17 cellular contexts compared by ENCODE assay signal in the genomic region with DNA sequence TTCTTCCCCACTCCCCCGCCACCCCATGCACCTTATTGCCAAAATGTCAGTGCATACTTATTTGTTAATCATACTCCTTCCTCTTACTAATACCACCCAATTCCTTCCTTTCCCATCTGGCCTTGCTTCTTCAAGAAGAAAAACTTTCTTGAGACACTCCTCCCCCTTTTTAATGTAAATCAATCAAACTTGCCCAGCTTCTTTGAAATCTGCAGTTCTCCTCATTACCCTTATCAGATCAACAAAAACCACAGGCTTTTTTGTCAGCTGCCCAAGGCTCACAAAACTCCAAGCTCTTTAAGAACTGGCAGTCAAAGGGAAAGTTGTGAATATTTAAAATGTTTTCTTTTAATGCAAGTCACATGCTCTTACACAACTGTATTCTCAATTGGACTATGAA. TPM values are rescaled to one million over a fixed set of nuclear protein-coding genes. Genes with fewer than 3 reads are reported as not detected.
DNase-seq lines count a peak whose midpoint lies in the region; ATAC-seq and TF ChIP-seq lines count a peak whose summit lies in the region.
"Had no signal": no experiment of that assay in that cellular context is flagged by ENCODE, and none has a peak within 500 bp of the region (broad histone marks: within the 10 kb centered on the region; RNA-seq: fewer than 3 reads in every experiment).

No MANE protein-coding gene starts in this region.

- no peak overlapping the region for H3K4me3 Mint-ChIP-seq in naive thymus-derived CD4-positive, alpha-beta T cell
- H3K4me3 Mint-ChIP-seq in naive thymus-derived CD8-positive, alpha-beta T cell = no peak overlapping the region
- H3K4me3 Mint-ChIP-seq: stimulated activated naive CD8-positive, alpha-beta T cell treated with anti-CD3 and anti-CD28 coated beads, Interleukin-15, amount 100 ng/mL, for 72 hours had no signal

- no peaks in the 10 kb centered on the region for H3K27me3 ChIP-seq in naive thymus-derived CD4-positive, alpha-beta T cell (ENCODE audit: control insufficient read depth in 2 of 2, insufficient read depth in 2 of 2, low read length in 2 of 2)
- H3K27me3 ChIP-seq: ovary, vagina had no signal

- peak; percentile 26 for ATAC-seq in naive thymus-derived CD4-positive, alpha-beta T cell
- ATAC-seq in naive thymus-derived CD8-positive, alpha-beta T cell = no peak
- ATAC-seq: mucosa of descending colon; stimulated activated naive CD8-positive, alpha-beta T cell treated with anti-CD3 and anti-CD28 coated beads, Interleukin-15, amount 100 ng/mL, for 72 hours had no signal

- CTCF ChIA-PET in naive thymus-derived CD4-positive, alpha-beta T cell (lab: Charles Lee) = no interaction called here

- no peaks in the 10 kb centered on the region for H3K9me3 ChIP-seq in naive thymus-derived CD4-positive, alpha-beta T cell (ENCODE audit: control insufficient read depth in 2 of 3, low read length in 3 of 3)
- H3K9me3 ChIP-seq: Caco-2, mucosa of descending colon, ovary, vagina had no signal

- H3K4me1 ChIP-seq in naive thymus-derived CD4-positive, alpha-beta T cell (ENCODE audit: control insufficient read depth in 2 of 2, insufficient read depth in 2 of 2, low read length in 2 of 2) = no peaks in the 10 kb centered on the region
- H3K4me1 ChIP-seq: Caco-2 had no signal

- H3K27me3 Mint-ChIP-seq in naive thymus-derived CD4-positive, alpha-beta T cell = no peaks in the 10 kb centered on the region
- no peaks in the 10 kb centered on the region for H3K27me3 Mint-ChIP-seq in naive thymus-derived CD8-positive, alpha-beta T cell
- H3K27me3 Mint-ChIP-seq: stimulated activated naive CD8-positive, alpha-beta T cell treated with anti-CD3 and anti-CD28 coated beads, Interleukin-15, amount 100 ng/mL, for 72 hours had no signal

- H3K4me3 ChIP-seq in choroid plexus epithelial cell (ENCODE audit: low read depth, low read length) = no peak overlapping the region
- no peak overlapping the region for H3K4me3 ChIP-seq in naive thymus-derived CD4-positive, alpha-beta T cell (ENCODE audit: low read length)
- H3K4me3 ChIP-seq: mucosa of descending colon, ovary, smooth muscle cell, vagina had no signal

- intact Hi-C loops in naive thymus-derived CD4-positive, alpha-beta T cell (cut with micrococcal nuclease) = loop anchor here in 1 of 2 donors (5.0 kb wide), 1 partner anchor 33 kb away; no protein-coding TSS in a partner anchor

- POLR2A ChIA-PET in naive thymus-derived CD4-positive, alpha-beta T cell (lab: Charles Lee) = interaction anchor here (1.5 kb wide), 1 partner anchor 16 kb away, joined by 3 read pairs; no protein-coding TSS in a partner anchor
- POLR2A ChIA-PET in naive thymus-derived CD8-positive, alpha-beta T cell (lab: Charles Lee) = no interaction called here

- H3K27ac ChIP-seq in naive thymus-derived CD4-positive, alpha-beta T cell (ENCODE audit: low read depth, low read length) = no peak overlapping the region
- H3K27ac ChIP-seq: ovary, RWPE1, vagina had no signal

- H3K4me1 Mint-ChIP-seq in naive thymus-derived CD4-positive, alpha-beta T cell = peaks cover 0 to 16% (median 7%) of the 10 kb centered on the region in 7 donors
- H3K4me1 Mint-ChIP-seq in naive thymus-derived CD8-positive, alpha-beta T cell = peaks cover 3 to 7% (median 5%) of the 10 kb centered on the region in 4 donors

- H3K36me3 Mint-ChIP-seq in naive thymus-derived CD4-positive, alpha-beta T cell = no peaks in the 10 kb centered on the region
- H3K36me3 Mint-ChIP-seq in naive thymus-derived CD8-positive, alpha-beta T cell = no peaks in the 10 kb centered on the region

- H3K36me3 ChIP-seq in naive thymus-derived CD4-positive, alpha-beta T cell (ENCODE audit: control insufficient read depth in 2 of 3, insufficient read depth in 3 of 3, low read length in 3 of 3) = no peaks in the 10 kb centered on the region
- H3K36me3 ChIP-seq: ovary, vagina had no signal

- DNase-seq in NOMO-1 (lab: John Stamatoyannopoulos, UW; ENCODE audit: unreplicated experiment in 2 of 2) (peak; percentile 26 to 47), NOMO-1 treated with dmso at 0.1 percent for 144 hours (lab: John Stamatoyannopoulos, UW; ENCODE audit: unreplicated experiment) (no peak), NOMO-1 treated with DMSO at 0.1 percent for 48 hours (lab: John Stamatoyannopoulos, UW; ENCODE audit: unreplicated experiment) (peak; percentile 36), choroid plexus epithelial cell (ENCODE audit: low read depth) (peak; percentile 58), NCI-H526 (lab: John Stamatoyannopoulos, UW) (no peak), SKM-1 treated with dmso at 0.1 percent for 144 hours (lab: John Stamatoyannopoulos, UW; ENCODE audit: unreplicated experiment) (no peak)
- DNase-seq in naive thymus-derived CD4-positive, alpha-beta T cell = no peak
- no peak for DNase-seq in naive thymus-derived CD8-positive, alpha-beta T cell
- DNase-seq: Caco-2; mucosa of descending colon; NCI-H524; ovary; stimulated activated naive CD8-positive, alpha-beta T cell treated with anti-CD3 and anti-CD28 coated beads, Interleukin-15, amount 100 ng/mL, for 72 hours had no signal

- H3K9me3 Mint-ChIP-seq in naive thymus-derived CD4-positive, alpha-beta T cell = no peaks in the 10 kb centered on the region
- H3K9me3 Mint-ChIP-seq in naive thymus-derived CD8-positive, alpha-beta T cell = no peaks in the 10 kb centered on the region
- H3K9me3 Mint-ChIP-seq: stimulated activated naive CD8-positive, alpha-beta T cell treated with anti-CD3 and anti-CD28 coated beads, Interleukin-15, amount 100 ng/mL, for 72 hours had no signal

- TF ChIP-seq CTCF in choroid plexus epithelial cell (conservative IDR thresholded peaks at IDR 0.05; ENCODE audit: low read depth, low read length) = no peak

- peak overlapping the region in 2 of 9 donors; percentile 26 to 34 for H3K27ac Mint-ChIP-seq in naive thymus-derived CD4-positive, alpha-beta T cell
- H3K27ac Mint-ChIP-seq in naive thymus-derived CD8-positive, alpha-beta T cell = peak overlapping the region in 2 of 10 donors; percentile 3 to 39

RNA-seq across cellular contexts. Expression of a gene that starts 11.3 kb away (rescaled TPM):
- not detected for total RNA-seq in naive thymus-derived CD4-positive, alpha-beta T cell
- polyA plus RNA-seq in naive thymus-derived CD4-positive, alpha-beta T cell = not detected
- total RNA-seq in naive thymus-derived CD8-positive, alpha-beta T cell = not detected
- polyA plus RNA-seq in naive thymus-derived CD8-positive, alpha-beta T cell = not detected
- total RNA-seq: smooth muscle cell; T-helper 2 cell treated with Interferon-gamma antibody and Interleukin-4, amounts not matched to agents 100 ng/mL and 5 ng/mL, for 36 hours had no signal
- polyA plus RNA-seq: smooth muscle cell had no signal

Comparison
In these comparisons a context has a peak if more than half of its experiments do, and no peak if none do; other contexts are left out.
1. DNase-seq: peak in NOMO-1 (2 of 2), NOMO-1 treated with DMSO at 0.1 percent for 48 hours (single experiment) and choroid plexus epithelial cell (single experiment); none in NOMO-1 treated with dmso at 0.1 percent for 144 hours (single experiment), naive thymus-derived CD4-positive, alpha-beta T cell (0 of 9), NCI-H526 (0 of 2), SKM-1 treated with dmso at 0.1 percent for 144 hours (single experiment) and naive thymus-derived CD8-positive, alpha-beta T cell (0 of 10).